ENCODE assay signal across 1 cellular context in the genomic region with DNA sequence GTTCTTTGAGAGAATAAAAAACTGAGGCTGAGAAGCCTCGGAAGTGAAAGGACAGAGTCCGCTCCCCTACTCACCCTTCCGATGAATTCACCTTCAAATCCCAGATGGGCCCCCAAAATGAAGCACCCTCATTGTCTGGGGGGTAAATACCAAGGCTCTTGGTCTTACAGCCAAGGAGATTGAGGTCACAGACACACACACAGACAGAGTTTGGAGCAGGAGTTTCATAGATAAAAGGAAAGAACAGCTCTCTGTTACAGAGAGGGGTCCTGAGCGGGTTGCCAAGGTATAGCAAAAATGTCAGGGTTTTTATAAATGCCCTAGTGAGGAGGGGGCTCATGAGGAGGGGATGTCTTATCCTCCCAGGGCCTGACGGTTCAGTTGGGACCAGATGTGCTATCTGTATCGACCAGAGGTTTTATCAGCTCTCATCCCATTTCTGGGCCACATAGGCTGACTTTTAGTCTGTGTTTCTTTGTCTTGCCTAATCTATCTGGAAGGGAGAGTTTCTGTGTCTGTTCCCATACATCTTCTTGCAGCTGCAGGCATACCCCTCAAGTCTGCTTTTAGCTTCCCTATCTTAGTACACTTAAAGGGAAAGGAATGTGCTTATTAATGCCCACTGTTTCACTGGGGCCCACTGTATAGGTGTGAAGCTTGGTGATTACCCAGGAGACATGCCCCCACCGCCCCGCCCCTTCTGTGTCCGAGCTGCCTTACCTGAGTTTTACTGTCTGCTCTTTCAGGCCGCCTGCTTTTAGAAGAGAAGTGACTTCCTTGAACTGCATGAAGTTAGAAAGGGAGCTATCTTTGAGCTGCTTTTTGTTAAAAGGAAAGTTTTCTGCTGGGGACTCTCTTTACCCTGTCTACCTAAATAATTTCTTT.
TF ChIP-seq lines count a peak whose summit lies in the region.

No MANE protein-coding gene starts in this region.

TF ChIP-seq in K562, 482 proteins besides CTCF, POLR2A, EP300 and RAD21 (continued from another document and continues in another):
- TF ChIP-seq, protein P1, sequence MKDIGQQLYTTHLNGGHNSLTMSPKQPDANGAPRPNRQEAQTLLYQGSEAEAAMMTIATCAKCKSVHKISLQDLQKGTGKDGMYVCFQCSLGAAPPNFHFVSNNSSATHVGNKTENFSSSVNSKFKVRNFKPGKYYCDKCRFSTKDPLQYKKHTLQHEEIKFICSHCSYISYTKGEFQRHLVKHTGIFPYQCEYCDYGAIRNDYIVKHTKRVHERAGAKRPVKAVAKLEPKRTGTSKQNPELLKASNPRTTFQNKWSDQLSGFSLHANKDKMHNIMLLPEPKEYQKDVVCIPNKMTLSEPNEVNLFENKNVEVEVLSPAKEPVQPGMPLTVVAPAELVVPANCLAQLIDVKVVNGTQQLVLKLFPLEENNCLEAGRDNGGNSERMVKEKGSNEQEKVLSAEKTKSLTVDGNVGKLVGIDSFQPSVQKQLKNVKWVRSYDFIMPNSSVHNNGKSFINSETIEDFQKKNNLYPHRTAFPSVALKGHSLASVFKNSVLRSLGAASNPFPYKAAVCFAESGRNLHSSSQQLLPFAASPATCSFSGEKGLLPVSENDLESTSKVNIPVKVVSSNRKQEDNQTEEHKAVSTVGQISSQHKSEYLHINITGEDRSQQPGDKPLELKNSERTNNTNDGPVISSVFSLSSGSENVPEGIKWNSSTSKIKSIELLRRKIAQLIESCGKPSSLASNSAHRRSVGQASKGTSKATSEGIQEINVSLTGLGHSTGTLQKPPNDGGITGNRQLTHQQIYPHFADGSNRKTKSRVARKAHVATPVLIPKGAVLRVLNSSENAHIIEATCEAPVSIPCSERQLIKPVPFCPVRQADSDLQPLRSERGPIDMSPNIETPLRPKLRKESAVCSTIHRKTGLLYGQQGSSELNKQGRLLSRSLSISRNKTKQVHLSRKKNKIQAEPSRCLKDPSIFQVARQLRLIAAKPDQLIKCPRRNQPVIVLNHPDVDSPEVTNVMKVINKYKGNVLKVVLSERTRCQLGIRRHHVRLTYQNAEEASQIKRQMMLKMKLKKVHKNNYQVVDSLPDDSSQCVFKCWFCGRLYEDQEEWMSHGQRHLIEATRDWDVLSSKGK (CRISPR knock-in tag; IDR thresholded peaks at IDR 0.05): no peak
- TF ChIP-seq CTBP1 (IDR thresholded peaks at IDR 0.05; ENCODE audit: borderline replicate concordance): peak; percentile 59; the same call in 1 of the 2 replicates
- TF ChIP-seq CHD1 (IDR thresholded peaks at IDR 0.05; ENCODE audit: low read length): no peak
- no peak for TF ChIP-seq ZSCAN29 (IDR thresholded peaks at IDR 0.05)
- no peak for TF ChIP-seq SP1 (CRISPR knock-in tag; IDR thresholded peaks at IDR 0.05)
- TF ChIP-seq, protein P2, sequence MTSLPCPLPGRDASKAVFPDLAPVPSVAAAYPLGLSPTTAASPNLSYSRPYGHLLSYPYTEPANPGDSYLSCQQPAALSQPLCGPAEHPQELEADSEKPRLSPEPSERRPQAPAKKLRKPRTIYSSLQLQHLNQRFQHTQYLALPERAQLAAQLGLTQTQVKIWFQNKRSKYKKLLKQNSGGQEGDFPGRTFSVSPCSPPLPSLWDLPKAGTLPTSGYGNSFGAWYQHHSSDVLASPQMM (CRISPR knock-in tag; IDR thresholded peaks at IDR 0.05): no peak
- peak; percentile 92 for TF ChIP-seq ARID1B (IDR thresholded peaks at IDR 0.05)
- TF ChIP-seq ZNF316 (IDR thresholded peaks at IDR 0.05): no peak
- TF ChIP-seq FOXK2 (conservative IDR thresholded peaks at IDR 0.05 in 1 of 2, IDR thresholded peaks at IDR 0.05 in 1 of 2; ENCODE audit: low read depth in 2 of 2): no peak
- TF ChIP-seq NFXL1 (CRISPR knock-in tag; IDR thresholded peaks at IDR 0.05): no peak
- TF ChIP-seq MTF1 (CRISPR knock-in tag; IDR thresholded peaks at IDR 0.05; ENCODE audit: borderline replicate concordance): no peak
- TF ChIP-seq SOX6 (IDR thresholded peaks at IDR 0.05): peak; percentile 85
- TF ChIP-seq, protein P3, sequence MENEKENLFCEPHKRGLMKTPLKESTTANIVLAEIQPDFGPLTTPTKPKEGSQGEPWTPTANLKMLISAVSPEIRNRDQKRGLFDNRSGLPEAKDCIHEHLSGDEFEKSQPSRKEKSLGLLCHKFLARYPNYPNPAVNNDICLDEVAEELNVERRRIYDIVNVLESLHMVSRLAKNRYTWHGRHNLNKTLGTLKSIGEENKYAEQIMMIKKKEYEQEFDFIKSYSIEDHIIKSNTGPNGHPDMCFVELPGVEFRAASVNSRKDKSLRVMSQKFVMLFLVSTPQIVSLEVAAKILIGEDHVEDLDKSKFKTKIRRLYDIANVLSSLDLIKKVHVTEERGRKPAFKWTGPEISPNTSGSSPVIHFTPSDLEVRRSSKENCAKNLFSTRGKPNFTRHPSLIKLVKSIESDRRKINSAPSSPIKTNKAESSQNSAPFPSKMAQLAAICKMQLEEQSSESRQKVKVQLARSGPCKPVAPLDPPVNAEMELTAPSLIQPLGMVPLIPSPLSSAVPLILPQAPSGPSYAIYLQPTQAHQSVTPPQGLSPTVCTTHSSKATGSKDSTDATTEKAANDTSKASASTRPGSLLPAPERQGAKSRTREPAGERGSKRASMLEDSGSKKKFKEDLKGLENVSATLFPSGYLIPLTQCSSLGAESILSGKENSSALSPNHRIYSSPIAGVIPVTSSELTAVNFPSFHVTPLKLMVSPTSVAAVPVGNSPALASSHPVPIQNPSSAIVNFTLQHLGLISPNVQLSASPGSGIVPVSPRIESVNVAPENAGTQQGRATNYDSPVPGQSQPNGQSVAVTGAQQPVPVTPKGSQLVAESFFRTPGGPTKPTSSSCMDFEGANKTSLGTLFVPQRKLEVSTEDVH (IDR thresholded peaks at IDR 0.05; ENCODE audit: low read depth, partially characterized antibody): no peak
- TF ChIP-seq NRF1 (conservative IDR thresholded peaks at IDR 0.05 in 1 of 2, IDR thresholded peaks at IDR 0.05 in 1 of 2): no peak
- no peak for TF ChIP-seq ZNF347 (CRISPR knock-in tag; IDR thresholded peaks at IDR 0.05; ENCODE audit: low read depth)
- TF ChIP-seq PHF21A (IDR thresholded peaks at IDR 0.05; ENCODE audit: borderline replicate concordance, low read depth): no peak
- TF ChIP-seq SREBF2 (CRISPR knock-in tag; IDR thresholded peaks at IDR 0.05): no peak
- TF ChIP-seq HNRNPUL1 (IDR thresholded peaks at IDR 0.05; ENCODE audit: low read length): no peak
- TF ChIP-seq NR1H2 (CRISPR knock-in tag; IDR thresholded peaks at IDR 0.05): no peak
- no peak for TF ChIP-seq PTBP1 (IDR thresholded peaks at IDR 0.05; ENCODE audit: low read depth, low read length)
- TF ChIP-seq ZNF408 (CRISPR knock-in tag; IDR thresholded peaks at IDR 0.05; ENCODE audit: low read depth): no peak
- peak; percentile 94 for TF ChIP-seq CBFA2T3 (IDR thresholded peaks at IDR 0.05)
- TF ChIP-seq, protein P4, sequence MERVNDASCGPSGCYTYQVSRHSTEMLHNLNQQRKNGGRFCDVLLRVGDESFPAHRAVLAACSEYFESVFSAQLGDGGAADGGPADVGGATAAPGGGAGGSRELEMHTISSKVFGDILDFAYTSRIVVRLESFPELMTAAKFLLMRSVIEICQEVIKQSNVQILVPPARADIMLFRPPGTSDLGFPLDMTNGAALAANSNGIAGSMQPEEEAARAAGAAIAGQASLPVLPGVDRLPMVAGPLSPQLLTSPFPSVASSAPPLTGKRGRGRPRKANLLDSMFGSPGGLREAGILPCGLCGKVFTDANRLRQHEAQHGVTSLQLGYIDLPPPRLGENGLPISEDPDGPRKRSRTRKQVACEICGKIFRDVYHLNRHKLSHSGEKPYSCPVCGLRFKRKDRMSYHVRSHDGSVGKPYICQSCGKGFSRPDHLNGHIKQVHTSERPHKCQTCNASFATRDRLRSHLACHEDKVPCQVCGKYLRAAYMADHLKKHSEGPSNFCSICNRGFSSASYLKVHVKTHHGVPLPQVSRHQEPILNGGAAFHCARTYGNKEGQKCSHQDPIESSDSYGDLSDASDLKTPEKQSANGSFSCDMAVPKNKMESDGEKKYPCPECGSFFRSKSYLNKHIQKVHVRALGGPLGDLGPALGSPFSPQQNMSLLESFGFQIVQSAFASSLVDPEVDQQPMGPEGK (CRISPR knock-in tag; IDR thresholded peaks at IDR 0.05; ENCODE audit: borderline replicate concordance): no peak
- 0 out of 2 replicates have a peak, but pooled peaks have one; percentile 10 for TF ChIP-seq MTA1 (IDR thresholded peaks at IDR 0.05; ENCODE audit: borderline replicate concordance)
- no peak for TF ChIP-seq ZNF561 (CRISPR knock-in tag; conservative IDR thresholded peaks at IDR 0.05)
- no peak for TF ChIP-seq YY1 (IDR thresholded peaks at IDR 0.05; ENCODE audit: borderline replicate concordance in 1 of 3, control insufficient read depth in 1 of 3, extremely low read depth in 1 of 3, insufficient read depth in 3 of 3, insufficient read length in 1 of 3, insufficient replicate concordance in 2 of 3, low read depth in 1 of 3, low read length in 2 of 3)
- TF ChIP-seq, protein P5, sequence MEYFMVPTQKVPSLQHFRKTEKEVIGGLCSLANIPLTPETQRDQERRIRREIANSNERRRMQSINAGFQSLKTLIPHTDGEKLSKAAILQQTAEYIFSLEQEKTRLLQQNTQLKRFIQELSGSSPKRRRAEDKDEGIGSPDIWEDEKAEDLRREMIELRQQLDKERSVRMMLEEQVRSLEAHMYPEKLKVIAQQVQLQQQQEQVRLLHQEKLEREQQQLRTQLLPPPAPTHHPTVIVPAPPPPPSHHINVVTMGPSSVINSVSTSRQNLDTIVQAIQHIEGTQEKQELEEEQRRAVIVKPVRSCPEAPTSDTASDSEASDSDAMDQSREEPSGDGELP (CRISPR knock-in tag; IDR thresholded peaks at IDR 0.05; ENCODE audit: borderline replicate concordance): no peak
- no peak for TF ChIP-seq RBM25 (IDR thresholded peaks at IDR 0.05; ENCODE audit: low read depth, low read length, severe bottlenecking)
- TF ChIP-seq, protein P6, sequence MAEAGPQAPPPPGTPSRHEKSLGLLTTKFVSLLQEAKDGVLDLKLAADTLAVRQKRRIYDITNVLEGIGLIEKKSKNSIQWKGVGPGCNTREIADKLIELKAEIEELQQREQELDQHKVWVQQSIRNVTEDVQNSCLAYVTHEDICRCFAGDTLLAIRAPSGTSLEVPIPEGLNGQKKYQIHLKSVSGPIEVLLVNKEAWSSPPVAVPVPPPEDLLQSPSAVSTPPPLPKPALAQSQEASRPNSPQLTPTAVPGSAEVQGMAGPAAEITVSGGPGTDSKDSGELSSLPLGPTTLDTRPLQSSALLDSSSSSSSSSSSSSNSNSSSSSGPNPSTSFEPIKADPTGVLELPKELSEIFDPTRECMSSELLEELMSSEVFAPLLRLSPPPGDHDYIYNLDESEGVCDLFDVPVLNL (CRISPR knock-in tag; IDR thresholded peaks at IDR 0.05; ENCODE audit: low read depth): no peak
- TF ChIP-seq ARID2 (IDR thresholded peaks at IDR 0.05): no peak
- no peak for TF ChIP-seq RFX1 (IDR thresholded peaks at IDR 0.05)
- TF ChIP-seq ZNF133 (CRISPR knock-in tag; IDR thresholded peaks at IDR 0.05): no peak
- no peak for TF ChIP-seq EP400 (IDR thresholded peaks at IDR 0.05)
- no peak for TF ChIP-seq ZNF79 (CRISPR knock-in tag; IDR thresholded peaks at IDR 0.05; ENCODE audit: low read depth)
- TF ChIP-seq SUPT5H (IDR thresholded peaks at IDR 0.05): no peak
- TF ChIP-seq, protein P7, sequence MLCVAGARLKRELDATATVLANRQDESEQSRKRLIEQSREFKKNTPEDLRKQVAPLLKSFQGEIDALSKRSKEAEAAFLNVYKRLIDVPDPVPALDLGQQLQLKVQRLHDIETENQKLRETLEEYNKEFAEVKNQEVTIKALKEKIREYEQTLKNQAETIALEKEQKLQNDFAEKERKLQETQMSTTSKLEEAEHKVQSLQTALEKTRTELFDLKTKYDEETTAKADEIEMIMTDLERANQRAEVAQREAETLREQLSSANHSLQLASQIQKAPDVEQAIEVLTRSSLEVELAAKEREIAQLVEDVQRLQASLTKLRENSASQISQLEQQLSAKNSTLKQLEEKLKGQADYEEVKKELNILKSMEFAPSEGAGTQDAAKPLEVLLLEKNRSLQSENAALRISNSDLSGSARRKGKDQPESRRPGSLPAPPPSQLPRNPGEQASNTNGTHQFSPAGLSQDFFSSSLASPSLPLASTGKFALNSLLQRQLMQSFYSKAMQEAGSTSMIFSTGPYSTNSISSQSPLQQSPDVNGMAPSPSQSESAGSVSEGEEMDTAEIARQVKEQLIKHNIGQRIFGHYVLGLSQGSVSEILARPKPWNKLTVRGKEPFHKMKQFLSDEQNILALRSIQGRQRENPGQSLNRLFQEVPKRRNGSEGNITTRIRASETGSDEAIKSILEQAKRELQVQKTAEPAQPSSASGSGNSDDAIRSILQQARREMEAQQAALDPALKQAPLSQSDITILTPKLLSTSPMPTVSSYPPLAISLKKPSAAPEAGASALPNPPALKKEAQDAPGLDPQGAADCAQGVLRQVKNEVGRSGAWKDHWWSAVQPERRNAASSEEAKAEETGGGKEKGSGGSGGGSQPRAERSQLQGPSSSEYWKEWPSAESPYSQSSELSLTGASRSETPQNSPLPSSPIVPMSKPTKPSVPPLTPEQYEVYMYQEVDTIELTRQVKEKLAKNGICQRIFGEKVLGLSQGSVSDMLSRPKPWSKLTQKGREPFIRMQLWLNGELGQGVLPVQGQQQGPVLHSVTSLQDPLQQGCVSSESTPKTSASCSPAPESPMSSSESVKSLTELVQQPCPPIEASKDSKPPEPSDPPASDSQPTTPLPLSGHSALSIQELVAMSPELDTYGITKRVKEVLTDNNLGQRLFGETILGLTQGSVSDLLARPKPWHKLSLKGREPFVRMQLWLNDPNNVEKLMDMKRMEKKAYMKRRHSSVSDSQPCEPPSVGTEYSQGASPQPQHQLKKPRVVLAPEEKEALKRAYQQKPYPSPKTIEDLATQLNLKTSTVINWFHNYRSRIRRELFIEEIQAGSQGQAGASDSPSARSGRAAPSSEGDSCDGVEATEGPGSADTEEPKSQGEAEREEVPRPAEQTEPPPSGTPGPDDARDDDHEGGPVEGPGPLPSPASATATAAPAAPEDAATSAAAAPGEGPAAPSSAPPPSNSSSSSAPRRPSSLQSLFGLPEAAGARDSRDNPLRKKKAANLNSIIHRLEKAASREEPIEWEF (CRISPR knock-in tag; IDR thresholded peaks at IDR 0.05): no peak
- TF ChIP-seq GABPA (tag; conservative IDR thresholded peaks at IDR 0.05; ENCODE audit: low read depth): no peak
- peak; percentile 85 for TF ChIP-seq TCF3 (CRISPR knock-in tag; IDR thresholded peaks at IDR 0.05)
- TF ChIP-seq, protein P8, sequence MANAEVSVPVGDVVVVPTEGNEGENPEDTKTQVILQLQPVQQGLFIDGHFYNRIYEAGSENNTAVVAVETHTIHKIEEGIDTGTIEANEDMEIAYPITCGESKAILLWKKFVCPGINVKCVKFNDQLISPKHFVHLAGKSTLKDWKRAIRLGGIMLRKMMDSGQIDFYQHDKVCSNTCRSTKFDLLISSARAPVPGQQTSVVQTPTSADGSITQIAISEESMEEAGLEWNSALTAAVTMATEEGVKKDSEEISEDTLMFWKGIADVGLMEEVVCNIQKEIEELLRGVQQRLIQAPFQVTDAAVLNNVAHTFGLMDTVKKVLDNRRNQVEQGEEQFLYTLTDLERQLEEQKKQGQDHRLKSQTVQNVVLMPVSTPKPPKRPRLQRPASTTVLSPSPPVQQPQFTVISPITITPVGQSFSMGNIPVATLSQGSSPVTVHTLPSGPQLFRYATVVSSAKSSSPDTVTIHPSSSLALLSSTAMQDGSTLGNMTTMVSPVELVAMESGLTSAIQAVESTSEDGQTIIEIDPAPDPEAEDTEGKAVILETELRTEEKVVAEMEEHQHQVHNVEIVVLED (CRISPR knock-in tag; IDR thresholded peaks at IDR 0.05): no peak
